Comparison of ENCODE assay signal across 14 cellular contexts in genomic region chr15:37789881-37790280, GRCh38.
DNase-seq lines count a peak whose midpoint lies in the region; ATAC-seq and TF ChIP-seq lines count a peak whose summit lies in the region.
"Had no signal": no experiment of that assay in that cellular context is flagged by ENCODE, and none has a peak within 500 bp of the region (broad histone marks: within the 10 kb centered on the region; RNA-seq: fewer than 3 reads in every experiment).

No MANE protein-coding gene starts in this region.

- H3K9me3 Mint-ChIP-seq in T-cell: no peaks in the 10 kb centered on the region
- H3K9me3 Mint-ChIP-seq: activated naive CD8-positive, alpha-beta T cell treated with anti-CD3 and anti-CD28 coated beads for 36 hours had no signal

- DNase-seq in A172 (ENCODE audit: low spot score): peak; percentile 48
- DNase-seq in GM04504 (ENCODE audit: low read depth): peak; percentile 36
- peak; percentile 60 for DNase-seq in adipocyte (ENCODE audit: low read depth)
- DNase-seq in foreskin fibroblast: peak; percentile 52 to 76
- DNase-seq in NCI-H2081 treated with DMSO at 0.1 percent for 48 hours (lab: John Stamatoyannopoulos, UW): no peak
- DNase-seq in HuH-7.5 (ENCODE audit: low spot score): no peak
- DNase-seq in T-cell: no peak
- DNase-seq: activated naive CD8-positive, alpha-beta T cell treated with anti-CD3 and anti-CD28 coated beads for 36 hours; BE2C; DND-41; NCI-H1105; Peyer's patch had no signal

- no peaks in the 10 kb centered on the region for H3K9me3 ChIP-seq in adipocyte (ENCODE audit: control insufficient read depth, low read length)
- H3K9me3 ChIP-seq: BE2C, Peyer's patch, vagina had no signal

- ATAC-seq in HG02763 (IDR thresholded peaks at IDR 0.05; ENCODE audit: unreplicated experiment) (no peak), T-cell (replicated peaks in 1 of 4) (no peak)

- H3K4me1 Mint-ChIP-seq in T-cell: no peaks in the 10 kb centered on the region
- H3K4me1 Mint-ChIP-seq: activated naive CD8-positive, alpha-beta T cell treated with anti-CD3 and anti-CD28 coated beads for 36 hours had no signal

- H3K4me3 Mint-ChIP-seq in T-cell: no peak overlapping the region
- H3K4me3 Mint-ChIP-seq: activated naive CD8-positive, alpha-beta T cell treated with anti-CD3 and anti-CD28 coated beads for 36 hours had no signal

- TF ChIP-seq CTCF in foreskin fibroblast (IDR thresholded peaks at IDR 0.05; ENCODE audit: low read depth, low read length): no peak

- H3K36me3 Mint-ChIP-seq in T-cell: no peaks in the 10 kb centered on the region
- H3K36me3 Mint-ChIP-seq: activated naive CD8-positive, alpha-beta T cell treated with anti-CD3 and anti-CD28 coated beads for 36 hours had no signal

- no peaks in the 10 kb centered on the region for H3K27me3 ChIP-seq in adipocyte (replicated peaks; ENCODE audit: control insufficient read depth, insufficient read depth, low read length)
- H3K27me3 ChIP-seq: BE2C, Peyer's patch, vagina had no signal

- POLR2A ChIA-PET in T-cell (lab: Charles Lee): no interaction called here

- H3K36me3 ChIP-seq in adipocyte (ENCODE audit: control insufficient read depth, insufficient read depth, low read length, severe bottlenecking): no peaks in the 10 kb centered on the region
- H3K36me3 ChIP-seq: BE2C, Peyer's patch, vagina had no signal

- peaks cover 0 to 4% of the 10 kb centered on the region in 2 donors for H3K27me3 Mint-ChIP-seq in T-cell

- H3K4me3 ChIP-seq in adipocyte (ENCODE audit: low read length): peak overlapping the region; percentile 24
- no peak overlapping the region for H3K4me3 ChIP-seq in foreskin fibroblast (ENCODE audit: low read depth in 1 of 2, low read length in 2 of 2)
- H3K4me3 ChIP-seq: Peyer's patch, vagina had no signal

- CTCF ChIA-PET in T-cell (lab: Charles Lee): interaction anchor here in 1 of 2 donors (0.6 kb wide), 1 partner anchor 1110 kb away, joined by 5 read pairs; no protein-coding TSS in a partner anchor

- H3K27ac Mint-ChIP-seq in T-cell: no peak overlapping the region
- H3K27ac Mint-ChIP-seq: activated naive CD8-positive, alpha-beta T cell treated with anti-CD3 and anti-CD28 coated beads for 36 hours had no signal

- peaks cover 27% of the 10 kb centered on the region for H3K4me1 ChIP-seq in adipocyte (ENCODE audit: control insufficient read depth, insufficient read depth, low read length)
- H3K4me1 ChIP-seq: Peyer's patch, vagina had no signal

- no peak overlapping the region for H3K9ac ChIP-seq in adipocyte (ENCODE audit: low read length)

Comparison
In these comparisons a context has a peak if more than half of its experiments do, and no peak if none do; other contexts are left out.
1. DNase-seq: peak in A172 (single experiment), GM04504 (single experiment), adipocyte (single experiment) and foreskin fibroblast (2 of 2); none in NCI-H2081 treated with DMSO at 0.1 percent for 48 hours (single experiment), HuH-7.5 (single experiment) and T-cell (0 of 34).